Comparison of ENCODE assay signal across 15 cellular contexts in the genomic region with DNA sequence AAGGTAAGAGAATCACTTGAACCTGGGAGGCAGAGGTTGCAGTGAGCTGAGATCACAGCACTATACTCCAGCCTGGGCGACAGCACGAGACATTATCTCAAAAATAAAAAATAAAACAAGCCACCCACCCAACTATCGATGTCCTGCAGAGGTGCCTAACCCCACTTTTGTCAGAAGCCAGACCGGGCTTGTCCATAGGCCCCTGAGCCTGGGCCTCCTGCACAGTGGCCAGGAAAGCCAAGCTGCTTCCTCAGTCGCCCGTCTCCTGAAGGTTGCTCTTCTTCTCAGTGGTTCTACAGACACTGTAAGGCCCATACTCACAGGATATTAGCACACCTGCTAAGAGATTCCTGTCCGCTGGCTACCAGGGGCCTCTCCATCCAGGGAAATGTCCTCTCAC. TPM values are rescaled to one million over a fixed set of nuclear protein-coding genes. Genes with fewer than 3 reads are reported as not detected.
DNase-seq lines count a peak whose midpoint lies in the region; ATAC-seq, FAIRE-seq and TF ChIP-seq lines count a peak whose summit lies in the region.
"Had no signal": no experiment of that assay in that cellular context is flagged by ENCODE, and none has a peak within 500 bp of the region (broad histone marks: within the 10 kb centered on the region; RNA-seq: fewer than 3 reads in every experiment).

No MANE protein-coding gene starts in this region.

- H3K4me3 ChIP-seq in OCI-LY3 (ENCODE audit: low read length) (no peak overlapping the region), K562 (no peak overlapping the region), adrenal gland (no peak overlapping the region)
- H3K4me3 ChIP-seq: A549 had no signal

- H3K4me1 ChIP-seq in OCI-LY3 (ENCODE audit: low read length) (peaks cover 11% of the 10 kb centered on the region), K562 (replicated peaks in 1 of 2; ENCODE audit: control insufficient read depth in 2 of 2, insufficient read depth in 2 of 2, low read length in 2 of 2) (peaks cover 0 to 16% of the 10 kb centered on the region in 2 experiments; a peak in 1 of 5 replicates), adrenal gland (replicated peaks in 1 of 2) (peaks cover 5% of the 10 kb centered on the region in 2 donors)

- TF ChIP-seq CTCF in OCI-LY3 (IDR thresholded peaks at IDR 0.05; ENCODE audit: low read depth, low read length) (no peak), K562 (IDR thresholded peaks at IDR 0.05 in 2 of 3, conservative IDR thresholded peaks at IDR 0.05 in 1 of 3; ENCODE audit: insufficient read depth in 2 of 3, low read depth in 1 of 3, low read length in 3 of 3) (no peak), adrenal gland (IDR thresholded peaks at IDR 0.05) (no peak)

- no peak for ATAC-seq in K562
- ATAC-seq in esophagus mucosa: peak; percentile 1
- no peak for ATAC-seq in GM19452 (IDR thresholded peaks at IDR 0.05; ENCODE audit: unreplicated experiment)

- H3K9ac ChIP-seq in OCI-LY3 (ENCODE audit: low read length) (no peak overlapping the region), K562 (ENCODE audit: insufficient read depth in 1 of 2, low read depth in 2 of 2, low read length in 2 of 2) (no peak overlapping the region)

- H3K9me1 ChIP-seq in K562 (ENCODE audit: control insufficient read depth, insufficient read depth, low read length): no peaks in the 10 kb centered on the region

- no peak for TF ChIP-seq RAD21 in K562 (CRISPR knock-in tag; conservative IDR thresholded peaks at IDR 0.05 in 1 of 2, IDR thresholded peaks at IDR 0.05 in 1 of 2)

- 28% methylated on average over 7 of the region's 7 CpGs for WGBS in K562 (ENCODE audit: insufficient coverage, low coverage, missing lambda C conversion rate)
- 53 to 76% (median 68%) methylated on average over 7 of the region's 7 CpGs for WGBS in adrenal gland, 4 donors

- TF ChIP-seq POLR2A in GM12892 (IDR thresholded peaks at IDR 0.05; ENCODE audit: low read depth, low read length): no peak
- TF ChIP-seq POLR2A in K562 (conservative IDR thresholded peaks at IDR 0.05): no peak
- TF ChIP-seq POLR2A in adrenal gland (IDR thresholded peaks at IDR 0.05): no peak

- H3K27me3 ChIP-seq in OCI-LY3 (ENCODE audit: low read depth, low read length) (peaks cover 5% of the 10 kb centered on the region; the same call in 1 of the 2 replicates), K562 (ENCODE audit: control insufficient read depth in 2 of 2, insufficient read depth in 2 of 2, low read length in 2 of 2) (no peaks in the 10 kb centered on the region), adrenal gland (no peaks in the 10 kb centered on the region)

- CTCF ChIA-PET in K562 (lab: Yijun Ruan, JAX; ENCODE audit: low intra/inter-chr PET ratio): interaction anchor here (0.7 to 2.4 kb wide), 2 partner anchors 52 to 154 kb away, joined by 4 to 9 read pairs; no protein-coding TSS in a partner anchor

- H3K36me3 ChIP-seq in OCI-LY3 (replicated peaks; ENCODE audit: low read depth, low read length) (peaks cover 8% of the 10 kb centered on the region), K562 (ENCODE audit: control insufficient read depth, insufficient read depth, low read length) (peaks cover 24% of the 10 kb centered on the region; the same call in 2 of the 3 replicates), adrenal gland (replicated peaks in 1 of 2) (peaks cover 0 to 28% of the 10 kb centered on the region in 2 donors)

- intact Hi-C loops in K562 (cut with micrococcal nuclease) (loop anchor here (2.0 to 5.0 kb wide), 3 partner anchors 30 to 156 kb away; no protein-coding TSS in a partner anchor), adrenal gland (cut with DNase I) (no loop called here)

- H3K9me3 ChIP-seq in OCI-LY3 (ENCODE audit: insufficient read depth, low read length) (no peaks in the 10 kb centered on the region), K562 (replicated peaks; ENCODE audit: control insufficient read depth, insufficient read depth, low read depth, low read length) (peaks cover under 1% of the 10 kb centered on the region), adrenal gland (replicated peaks in 1 of 3) (no peaks in the 10 kb centered on the region)

- DNase-seq in GM12892 (ENCODE audit: insufficient read length) (peak; percentile 3), K562 (ENCODE audit: extremely low read depth in 1 of 4, low spot score in 3 of 4) (no peak), T-helper 9 cell (no peak), adrenal gland (no peak)

- in situ Hi-C loops in K562 (cut with MboI): no loop called here

- H3K27ac ChIP-seq in OCI-LY3 (ENCODE audit: low read length) (no peak overlapping the region), K562 (ENCODE audit: extremely low read depth, low read depth, low read length) (no peak overlapping the region), adrenal gland (no peak overlapping the region)
- H3K27ac ChIP-seq: A549 had no signal

- POLR2A ChIA-PET in K562 (lab: Yijun Ruan, JAX): no interaction called here

- H3K4me2 ChIP-seq in OCI-LY3 (ENCODE audit: low read length): no peak overlapping the region
- H3K4me2 ChIP-seq in K562 (ENCODE audit: insufficient read depth, low read length): no peak overlapping the region

- H2AFZ ChIP-seq in OCI-LY3 (ENCODE audit: low read depth, low read length) (0 out of 2 replicates have a peak overlapping the region, but pooled peaks have one; percentile 42), K562 (ENCODE audit: low read depth, low read length) (peak overlapping the region; percentile 51; the same call in 1 of the 2 replicates)

- FAIRE-seq in GM12892 (lab: Jason Lieb, UNC): no peak
- FAIRE-seq in K562 (lab: Jason Lieb, UNC): no peak
- FAIRE-seq: D721Med had no signal

- BruUV-seq in K562 (replicated peaks; lab: Mats Ljungman, UMichigan): no TSS peak

- H3K79me2 ChIP-seq in OCI-LY3 (ENCODE audit: low read length) (no peaks in the 10 kb centered on the region), K562 (ENCODE audit: control insufficient read depth, insufficient read depth, low read length) (no peaks in the 10 kb centered on the region)

- no peak for TF ChIP-seq EP300 in K562 (IDR thresholded peaks at IDR 0.05; ENCODE audit: low read length)

- H4K20me1 ChIP-seq in OCI-LY3 (ENCODE audit: insufficient read depth, low read length) (no peaks in the 10 kb centered on the region), K562 (replicated peaks; ENCODE audit: control insufficient read depth, insufficient read depth, low read length) (no peaks in the 10 kb centered on the region)

RNA-seq across cellular contexts. Expression of gene CES2, which starts 11.2 kb away (rescaled TPM):
- 8.7 TPM for polyA plus RNA-seq in GM12892 (2012; ENCODE audit: missing spikeins)
- total RNA-seq in K562 (2011; cell fraction: chromatin; rRNA removed; ENCODE audit: low replicate concordance): 47.2 and 114 TPM in 2 replicates
- total RNA-seq in K562 (2011; cell fraction: nucleolus; rRNA removed): 82.2 and 90.6 TPM in 2 replicates
- 50.4 and 59.2 TPM in 2 replicates for total RNA-seq in K562 (2011; cell fraction: nucleoplasm; rRNA removed)
- 35.0 and 38.1 TPM in 2 replicates for total RNA-seq in K562 (2014; rRNA removed)
- total RNA-seq in K562 (2014; rRNA removed; fragmentation: Illumina TruSeq; extraction: Trizol): 15.2 and 16.8 TPM in 2 replicates
- 23.6 and 24.4 TPM in 2 replicates for total RNA-seq in K562 (2015; rRNA removed; fragmentation: Illumina TruSeq; extraction: Trizol)
- 33.5 and 37.9 TPM in 2 replicates for total RNA-seq in K562 (2021)
- 14.0 and 14.1 TPM in 2 replicates for polyA plus RNA-seq in K562 (2011; rRNA removed)
- polyA plus RNA-seq in K562 (2011; cell fraction: cytosol; rRNA removed): 14.0 and 32.8 TPM in 2 replicates
- 17.8 and 25.2 TPM in 2 replicates for polyA plus RNA-seq in K562 (2011; cell fraction: nucleus; rRNA removed)
- polyA plus RNA-seq in K562 (2012): 22.3 and 36.1 TPM in 2 replicates
- polyA plus RNA-seq in K562 (2014; fragmentation: Illumina TruSeq; extraction: Trizol): 24.9 and 28.4 TPM in 2 replicates
- polyA plus RNA-seq in K562 (2014; fragmentation: Nextera tagmentation; extraction: Ambion mirVana): 1 to 10 TPM; 2.2 to 2.4 TPM
- 27.7 and 28.3 TPM in 2 replicates for polyA plus RNA-seq in K562 (2014; rRNA removed)
- polyA minus RNA-seq in K562 (2011; rRNA and poly(A)+ RNA removed): 11.9 and 18.9 TPM in 2 replicates
- 22.0 and 22.2 TPM in 2 replicates for polyA minus RNA-seq in K562 (2011; cell fraction: cytosol; rRNA and poly(A)+ RNA removed)
- polyA minus RNA-seq in K562 (2011; cell fraction: nucleus; rRNA and poly(A)+ RNA removed): 44.2 and 45.3 TPM in 2 replicates
- 151 TPM for total RNA-seq in esophagus mucosa
- 100 to 1,000 TPM in 1 of 8 donors, 10 to 100 TPM in 7; 79.6 to 133 (median 90.5) TPM for total RNA-seq in adrenal gland
- 100 to 1,000 TPM in 1 of 3 donors, 10 to 100 TPM in 2; 28.8 to 119 (median 57.8) TPM for polyA plus RNA-seq in adrenal gland

RNA-seq across cellular contexts. Expression of gene CIAO2B, which starts 12.3 kb away (rescaled TPM):
- polyA plus RNA-seq in GM12892 (2012; ENCODE audit: missing spikeins): 116 TPM
- total RNA-seq in K562 (2011; cell fraction: chromatin; rRNA removed; ENCODE audit: low replicate concordance): 10.4 and 40.1 TPM in 2 replicates
- 65.7 and 75.7 TPM in 2 replicates for total RNA-seq in K562 (2011; cell fraction: nucleolus; rRNA removed)
- total RNA-seq in K562 (2011; cell fraction: nucleoplasm; rRNA removed): 39.2 and 45.6 TPM in 2 replicates
- 147 and 189 TPM in 2 replicates for total RNA-seq in K562 (2014; rRNA removed)
- 57.6 and 86.8 TPM in 2 replicates for total RNA-seq in K562 (2014; rRNA removed; fragmentation: Illumina TruSeq; extraction: Trizol)
- 104 and 111 TPM in 2 replicates for total RNA-seq in K562 (2015; rRNA removed; fragmentation: Illumina TruSeq; extraction: Trizol)
- 99.4 and 104 TPM in 2 replicates for total RNA-seq in K562 (2021)
- polyA plus RNA-seq in K562 (2011; rRNA removed): 146 and 161 TPM in 2 replicates
- polyA plus RNA-seq in K562 (2011; cell fraction: cytosol; rRNA removed): 295 and 471 TPM in 2 replicates
- polyA plus RNA-seq in K562 (2011; cell fraction: nucleus; rRNA removed): 117 and 133 TPM in 2 replicates
- polyA plus RNA-seq in K562 (2012): 198 and 206 TPM in 2 replicates
- polyA plus RNA-seq in K562 (2014; fragmentation: Illumina TruSeq; extraction: Trizol): 113 and 154 TPM in 2 replicates
- polyA plus RNA-seq in K562 (2014; fragmentation: Nextera tagmentation; extraction: Ambion mirVana): 100 to 1,000 TPM; 104 to 122 TPM
- 182 and 250 TPM in 2 replicates for polyA plus RNA-seq in K562 (2014; rRNA removed)
- polyA minus RNA-seq in K562 (2011; rRNA and poly(A)+ RNA removed): 67.2 and 95.6 TPM in 2 replicates
- 68.9 and 80.4 TPM in 2 replicates for polyA minus RNA-seq in K562 (2011; cell fraction: cytosol; rRNA and poly(A)+ RNA removed)
- 16.6 and 19.4 TPM in 2 replicates for polyA minus RNA-seq in K562 (2011; cell fraction: nucleus; rRNA and poly(A)+ RNA removed)
- total RNA-seq in esophagus mucosa: 125 TPM
- 100 to 1,000 TPM in 2 of 8 donors, 10 to 100 TPM in 6; 80.7 to 177 (median 92.2) TPM for total RNA-seq in adrenal gland
- polyA plus RNA-seq in adrenal gland: 100 to 1,000 TPM; 137 to 258 (median 141) TPM

RNA-seq across cellular contexts. Expression of gene CES3, which starts 14.5 kb away (rescaled TPM):
- polyA plus RNA-seq in GM12892 (2012; ENCODE audit: missing spikeins): 0.87 TPM
- 3.7 and 10.0 TPM in 2 replicates for total RNA-seq in K562 (2011; cell fraction: chromatin; rRNA removed; ENCODE audit: low replicate concordance)
- total RNA-seq in K562 (2011; cell fraction: nucleolus; rRNA removed): 6.3 and 12.5 TPM in 2 replicates
- 4.3 and 6.3 TPM in 2 replicates for total RNA-seq in K562 (2011; cell fraction: nucleoplasm; rRNA removed)
- total RNA-seq in K562 (2014; rRNA removed) (0.68 and 2.0 TPM in 2 replicates), K562 (2014; rRNA removed; fragmentation: Illumina TruSeq; extraction: Trizol) (0.61 and 0.65 TPM in 2 replicates), K562 (2015; rRNA removed; fragmentation: Illumina TruSeq; extraction: Trizol) (1.0 and 1.7 TPM in 2 replicates), K562 (2021) (2.2 and 2.8 TPM in 2 replicates), esophagus mucosa (1.1 TPM), adrenal gland (1 to 10 TPM in 4 of 8 donors, under 1 TPM in 3, not detected in 1; 0.23 to 1.7 (median 1.3) TPM)
- polyA plus RNA-seq in K562 (2011; rRNA removed) (0.60 and 4.4 TPM in 2 replicates), K562 (2014; fragmentation: Illumina TruSeq; extraction: Trizol) (0.98 and 1.2 TPM in 2 replicates), K562 (2014; fragmentation: Nextera tagmentation; extraction: Ambion mirVana) (under 1 TPM; 0.06 TPM), K562 (2014; rRNA removed) (1.3 and 3.1 TPM in 2 replicates), adrenal gland (under 1 TPM; 0.22 to 0.67 (median 0.48) TPM)
- polyA plus RNA-seq in K562 (2011; cell fraction: cytosol; rRNA removed): 0.57 and 2.3 TPM in 2 replicates
- 8.2 and 24.8 TPM in 2 replicates for polyA plus RNA-seq in K562 (2011; cell fraction: nucleus; rRNA removed)
- 1.2 and 3.3 TPM in 2 replicates for polyA plus RNA-seq in K562 (2012)
- 1.1 and 2.1 TPM in 2 replicates for polyA minus RNA-seq in K562 (2011; rRNA and poly(A)+ RNA removed)
- polyA minus RNA-seq in K562 (2011; cell fraction: cytosol; rRNA and poly(A)+ RNA removed): 2.2 TPM in 1 of 2 replicates, not detected in the other
- polyA minus RNA-seq in K562 (2011; cell fraction: nucleus; rRNA and poly(A)+ RNA removed): 3.6 and 18.4 TPM in 2 replicates
- polyA plus RNA-seq: CD14-positive monocyte had no signal

RNA-seq across cellular contexts. Expression of gene RRAD, which starts 21.2 kb away (rescaled TPM):
- 0.66 TPM for polyA plus RNA-seq in GM12892 (2012; ENCODE audit: missing spikeins)
- not detected in 2 replicates for total RNA-seq in K562 (2011; cell fraction: chromatin; rRNA removed; ENCODE audit: low replicate concordance)
- total RNA-seq in K562 (2011; cell fraction: nucleolus; rRNA removed): 0.79 and 1.2 TPM in 2 replicates
- 0.44 TPM in 1 of 2 replicates, not detected in the other for total RNA-seq in K562 (2011; cell fraction: nucleoplasm; rRNA removed)
- total RNA-seq in K562 (2014; rRNA removed): 0.09 and 0.12 TPM in 2 replicates
- not detected in 2 replicates for total RNA-seq in K562 (2014; rRNA removed; fragmentation: Illumina TruSeq; extraction: Trizol)
- not detected in 2 replicates for total RNA-seq in K562 (2015; rRNA removed; fragmentation: Illumina TruSeq; extraction: Trizol)
- total RNA-seq in K562 (2021): 0.13 and 0.16 TPM in 2 replicates
- polyA plus RNA-seq in K562 (2011; rRNA removed): 0.05 and 0.20 TPM in 2 replicates
- 0.28 and 0.65 TPM in 2 replicates for polyA plus RNA-seq in K562 (2011; cell fraction: cytosol; rRNA removed)
- polyA plus RNA-seq in K562 (2011; cell fraction: nucleus; rRNA removed): 0.20 and 0.71 TPM in 2 replicates
- 0.12 and 1.1 TPM in 2 replicates for polyA plus RNA-seq in K562 (2012)
- not detected in 2 replicates for polyA plus RNA-seq in K562 (2014; fragmentation: Illumina TruSeq; extraction: Trizol)
- polyA plus RNA-seq in K562 (2014; fragmentation: Nextera tagmentation; extraction: Ambion mirVana): not detected
- 0.12 TPM in 1 of 2 replicates, not detected in the other for polyA plus RNA-seq in K562 (2014; rRNA removed)
- polyA minus RNA-seq in K562 (2011; rRNA and poly(A)+ RNA removed): 0.14 TPM in 1 of 2 replicates, not detected in the other
- polyA minus RNA-seq in K562 (2011; cell fraction: cytosol; rRNA and poly(A)+ RNA removed): 0.95 TPM in 1 of 2 replicates, not detected in the other
- polyA minus RNA-seq in K562 (2011; cell fraction: nucleus; rRNA and poly(A)+ RNA removed): 0.22 TPM in 1 of 2 replicates, not detected in the other
- total RNA-seq in esophagus mucosa: 59.1 TPM
- 10 to 100 TPM in 5 of 8 donors, 1 to 10 TPM in 3; 6.3 to 46.1 (median 18.0) TPM for total RNA-seq in adrenal gland
- 10 to 100 TPM in 2 of 3 donors, under 1 TPM in 1; 0.66 to 52.5 (median 15.6) TPM for polyA plus RNA-seq in adrenal gland
- total RNA-seq: H4, HT1080 had no signal

RNA-seq across cellular contexts. Expression of gene CDH16, which starts 27.9 kb away (rescaled TPM):
- not detected for polyA plus RNA-seq in GM12892 (2012; ENCODE audit: missing spikeins)
- total RNA-seq in K562 (2011; cell fraction: chromatin; rRNA removed; ENCODE audit: low replicate concordance): not detected in 2 replicates
- not detected in 2 replicates for total RNA-seq in K562 (2011; cell fraction: nucleolus; rRNA removed)
- not detected in 2 replicates for total RNA-seq in K562 (2011; cell fraction: nucleoplasm; rRNA removed)
- total RNA-seq in K562 (2014; rRNA removed) (not detected in 2 replicates), K562 (2014; rRNA removed; fragmentation: Illumina TruSeq; extraction: Trizol) (not detected in 2 replicates), K562 (2015; rRNA removed; fragmentation: Illumina TruSeq; extraction: Trizol) (not detected in 2 replicates), K562 (2021) (not detected in 2 replicates), esophagus mucosa (5.0 TPM), adrenal gland (under 1 TPM in 1 of 8 donors, not detected in 7; 0.69 TPM)
- polyA plus RNA-seq in K562 (2011; rRNA removed) (not detected in 2 replicates), K562 (2014; fragmentation: Illumina TruSeq; extraction: Trizol) (not detected in 2 replicates), K562 (2014; fragmentation: Nextera tagmentation; extraction: Ambion mirVana) (not detected), K562 (2014; rRNA removed) (not detected in 2 replicates), adrenal gland (not detected)
- polyA plus RNA-seq in K562 (2011; cell fraction: cytosol; rRNA removed): not detected in 2 replicates
- not detected in 2 replicates for polyA plus RNA-seq in K562 (2011; cell fraction: nucleus; rRNA removed)
- not detected in 2 replicates for polyA plus RNA-seq in K562 (2012)
- not detected in 2 replicates for polyA minus RNA-seq in K562 (2011; rRNA and poly(A)+ RNA removed)
- polyA minus RNA-seq in K562 (2011; cell fraction: cytosol; rRNA and poly(A)+ RNA removed): not detected in 2 replicates
- polyA minus RNA-seq in K562 (2011; cell fraction: nucleus; rRNA and poly(A)+ RNA removed): not detected in 2 replicates
- total RNA-seq: CD8-positive, alpha-beta T cell; H4; HT1080 had no signal
- polyA plus RNA-seq: AG04450, BJ, CD14-positive monocyte had no signal
